ENCODE assay signal across 8 cellular contexts in the genomic region with DNA sequence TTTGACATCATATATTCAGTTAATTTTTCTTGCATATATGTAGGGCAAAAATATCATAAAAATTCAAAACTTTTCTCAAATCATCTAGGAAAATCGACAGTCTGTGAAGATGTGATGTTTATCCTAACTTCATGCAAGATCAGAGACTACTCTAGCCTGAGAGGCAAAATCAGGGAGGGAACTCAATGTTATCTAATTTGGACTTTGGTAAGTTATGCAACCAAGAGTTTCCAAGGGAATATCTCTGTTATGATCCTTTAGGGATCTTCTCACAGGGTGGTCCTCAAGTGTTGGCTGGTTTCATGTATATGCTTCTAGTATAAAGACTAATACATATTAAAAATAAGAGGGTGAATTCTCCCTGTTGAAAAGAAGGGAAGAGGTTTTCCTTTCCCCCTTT.
"Had no signal": no experiment of that assay in that cellular context is flagged by ENCODE, and none has a peak within 500 bp of the region (broad histone marks: within the 10 kb centered on the region; RNA-seq: fewer than 3 reads in every experiment).

No MANE protein-coding gene starts in this region.

- DNase-seq: GDM1, GF-D8 had no signal

- ATAC-seq: GM12878 had no signal

- FAIRE-seq: G401.6, GM12878, GM12891, GM12892, GM18507, GM19239 had no signal

- H3K4me3 ChIP-seq: GM12878 had no signal
